ENCODE assay signal across 7 cellular contexts in genomic region chr2:87554678-87555077, GRCh38.
DNase-seq lines count a peak whose midpoint lies in the region; ATAC-seq, FAIRE-seq and TF ChIP-seq lines count a peak whose summit lies in the region.
"Not testable (repeated sequence)": the region's sequence is repeated elsewhere in the genome, so short reads cannot be mapped to it uniquely, and the experiment has no call there.

No MANE protein-coding gene starts in this region.

- not testable (repeated sequence) for H3K27ac ChIP-seq in Panc1 (ENCODE audit: low read length); K562 (ENCODE audit: extremely low read depth, low read depth, low read length)

- in situ Hi-C loops in Panc1 (cut with HindIII; ENCODE audit: low pct_unique_long_range_greater_than_20kb, low sequenced_read_pairs); K562 (cut with MboI): not testable (repeated sequence)

- not testable (repeated sequence) for H3K4me2 ChIP-seq in K562 (ENCODE audit: insufficient read depth, low read length)

- not testable (repeated sequence) for H3K9me3 Mint-ChIP-seq in activated CD8-positive, alpha-beta T cell treated with anti-CD3 and anti-CD28 coated beads for 36 hours; activated T-helper 17 cell treated with anti-CD3 and anti-CD28 coated beads, Interleukin-2, amount 50 U/mL, for 72 hours; stimulated activated memory B cell treated with anti-CD40 and anti-IgM and Interleukin-4, amounts not matched to agents 10 μg/mL and 1 μg/mL and 100 μg/mL, for 72 hours; stimulated activated naive CD8-positive, alpha-beta T cell treated with anti-CD3 and anti-CD28 coated beads, Interleukin-15, amount 100 ng/mL, for 72 hours

- H3K4me3 ChIP-seq in Panc1 (ENCODE audit: low read depth in 2 of 2, low read length in 2 of 2); K562: not testable (repeated sequence)

- not testable (repeated sequence) for H4K20me1 ChIP-seq in K562 (replicated peaks; ENCODE audit: control insufficient read depth, insufficient read depth, low read length)

- not testable (repeated sequence) for H3K9me1 ChIP-seq in K562 (ENCODE audit: control insufficient read depth, insufficient read depth, low read length)

- WGBS in K562 (ENCODE audit: insufficient coverage, low coverage, missing lambda C conversion rate), result no CpG with 5 or more reads among the region's 4 CpGs

- H3K36me3 Mint-ChIP-seq in activated CD8-positive, alpha-beta T cell treated with anti-CD3 and anti-CD28 coated beads for 36 hours (ENCODE audit: low read depth); activated T-helper 17 cell treated with anti-CD3 and anti-CD28 coated beads, Interleukin-2, amount 50 U/mL, for 72 hours (ENCODE audit: low read depth); stimulated activated memory B cell treated with anti-CD40 and anti-IgM and Interleukin-4, amounts not matched to agents 10 μg/mL and 1 μg/mL and 100 μg/mL, for 72 hours: not testable (repeated sequence)

- H2AFZ ChIP-seq in K562 (ENCODE audit: low read depth, low read length), result not testable (repeated sequence)

- TF ChIP-seq POLR2A in K562 (conservative IDR thresholded peaks at IDR 0.05), result not testable (repeated sequence)

- TF ChIP-seq CTCF in Panc1 (IDR thresholded peaks at IDR 0.05); activated CD8-positive, alpha-beta T cell treated with anti-CD3 and anti-CD28 coated beads for 36 hours (IDR thresholded peaks at IDR 0.05); K562 (IDR thresholded peaks at IDR 0.05 in 2 of 3, conservative IDR thresholded peaks at IDR 0.05 in 1 of 3; ENCODE audit: insufficient read depth in 2 of 3, low read depth in 1 of 3, low read length in 3 of 3): not testable (repeated sequence)

- not testable (repeated sequence) for H3K27ac Mint-ChIP-seq in activated CD8-positive, alpha-beta T cell treated with anti-CD3 and anti-CD28 coated beads for 36 hours; activated T-helper 17 cell treated with anti-CD3 and anti-CD28 coated beads, Interleukin-2, amount 50 U/mL, for 72 hours; stimulated activated memory B cell treated with anti-CD40 and anti-IgM and Interleukin-4, amounts not matched to agents 10 μg/mL and 1 μg/mL and 100 μg/mL, for 72 hours; stimulated activated naive CD8-positive, alpha-beta T cell treated with anti-CD3 and anti-CD28 coated beads, Interleukin-15, amount 100 ng/mL, for 72 hours

- POLR2A ChIA-PET in Panc1 (lab: Charles Lee); activated CD8-positive, alpha-beta T cell treated with anti-CD3 and anti-CD28 coated beads for 36 hours (lab: Charles Lee); K562 (lab: Yijun Ruan, JAX): not testable (repeated sequence)

- not testable (repeated sequence) for H3K27me3 Mint-ChIP-seq in activated CD8-positive, alpha-beta T cell treated with anti-CD3 and anti-CD28 coated beads for 36 hours; activated T-helper 17 cell treated with anti-CD3 and anti-CD28 coated beads, Interleukin-2, amount 50 U/mL, for 72 hours; stimulated activated memory B cell treated with anti-CD40 and anti-IgM and Interleukin-4, amounts not matched to agents 10 μg/mL and 1 μg/mL and 100 μg/mL, for 72 hours; stimulated activated naive CD8-positive, alpha-beta T cell treated with anti-CD3 and anti-CD28 coated beads, Interleukin-15, amount 100 ng/mL, for 72 hours

- not testable (repeated sequence) for H3K9me3 ChIP-seq in Panc1 (ENCODE audit: control insufficient read depth, insufficient read depth, low read depth, low read length); K562 (replicated peaks; ENCODE audit: control insufficient read depth, insufficient read depth, low read depth, low read length)

- H3K36me3 ChIP-seq in Panc1 (ENCODE audit: control insufficient read depth, insufficient read depth, low read length); K562 (ENCODE audit: control insufficient read depth, insufficient read depth, low read length): not testable (repeated sequence)

- CTCF ChIA-PET in Panc1 (lab: Charles Lee); activated CD8-positive, alpha-beta T cell treated with anti-CD3 and anti-CD28 coated beads for 36 hours (lab: Charles Lee); K562 (lab: Yijun Ruan, JAX; ENCODE audit: low intra/inter-chr PET ratio): not testable (repeated sequence)

- not testable (repeated sequence) for BruUV-seq in Panc1 (replicated peaks; lab: Mats Ljungman, UMichigan); K562 (replicated peaks; lab: Mats Ljungman, UMichigan)

- H3K4me1 ChIP-seq in Panc1 (ENCODE audit: control insufficient read depth, insufficient read depth, low read length); K562 (replicated peaks in 1 of 2; ENCODE audit: control insufficient read depth in 2 of 2, insufficient read depth in 2 of 2, low read length in 2 of 2): not testable (repeated sequence)

- TF ChIP-seq RAD21 in K562 (CRISPR knock-in tag; conservative IDR thresholded peaks at IDR 0.05 in 1 of 2, IDR thresholded peaks at IDR 0.05 in 1 of 2), result not testable (repeated sequence)

- H3K79me2 ChIP-seq in K562 (ENCODE audit: control insufficient read depth, insufficient read depth, low read length), result not testable (repeated sequence)

- H3K9ac ChIP-seq in K562 (ENCODE audit: insufficient read depth in 1 of 2, low read depth in 2 of 2, low read length in 2 of 2), result not testable (repeated sequence)

- TF ChIP-seq EP300 in K562 (IDR thresholded peaks at IDR 0.05; ENCODE audit: low read length), result not testable (repeated sequence)

- peak; percentile 65 for FAIRE-seq in K562 (lab: Jason Lieb, UNC)

- not testable (repeated sequence) for DNase-seq in Panc1 (ENCODE audit: low read depth, low spot score); activated CD8-positive, alpha-beta T cell treated with anti-CD3 and anti-CD28 coated beads for 36 hours; K562 (ENCODE audit: extremely low read depth in 1 of 4, low spot score in 3 of 4); stimulated activated naive CD8-positive, alpha-beta T cell treated with anti-CD3 and anti-CD28 coated beads, Interleukin-15, amount 100 ng/mL, for 72 hours

- peak; percentile 52; the same call in 1 of the 2 replicates for ATAC-seq in Panc1
- ATAC-seq in activated CD4-positive, CD25-positive, alpha-beta regulatory T cell treated with anti-CD3 and anti-CD28 coated beads, Interleukin-2, amount 50 U/mL, for 24 hours, result peak; percentile 67 to 72
- peak; percentile 73 for ATAC-seq in activated CD8-positive, alpha-beta T cell treated with anti-CD3 and anti-CD28 coated beads for 36 hours
- ATAC-seq in activated T-helper 17 cell treated with anti-CD3 and anti-CD28 coated beads, Interleukin-2, amount 50 U/mL, for 72 hours (replicated peaks), result peak; percentile 82
- ATAC-seq in K562, result peak; percentile 21; the same call in 1 of the 3 replicates
- peak; percentile 63 for ATAC-seq in stimulated activated memory B cell treated with anti-CD40 and anti-IgM and Interleukin-4, amounts not matched to agents 10 μg/mL and 1 μg/mL and 100 μg/mL, for 72 hours
- peak; percentile 83 for ATAC-seq in stimulated activated naive CD8-positive, alpha-beta T cell treated with anti-CD3 and anti-CD28 coated beads, Interleukin-15, amount 100 ng/mL, for 72 hours

- not testable (repeated sequence) for H3K27me3 ChIP-seq in Panc1 (ENCODE audit: control insufficient read depth, insufficient read depth, low read length); K562 (ENCODE audit: control insufficient read depth in 2 of 2, insufficient read depth in 2 of 2, low read length in 2 of 2)

- not testable (repeated sequence) for H3K4me3 Mint-ChIP-seq in activated CD8-positive, alpha-beta T cell treated with anti-CD3 and anti-CD28 coated beads for 36 hours; activated T-helper 17 cell treated with anti-CD3 and anti-CD28 coated beads, Interleukin-2, amount 50 U/mL, for 72 hours; stimulated activated memory B cell treated with anti-CD40 and anti-IgM and Interleukin-4, amounts not matched to agents 10 μg/mL and 1 μg/mL and 100 μg/mL, for 72 hours; stimulated activated naive CD8-positive, alpha-beta T cell treated with anti-CD3 and anti-CD28 coated beads, Interleukin-15, amount 100 ng/mL, for 72 hours

- H3K4me1 Mint-ChIP-seq in activated CD8-positive, alpha-beta T cell treated with anti-CD3 and anti-CD28 coated beads for 36 hours (ENCODE audit: low read depth), result peaks cover 11% of the 10 kb centered on the region
- H3K4me1 Mint-ChIP-seq in activated T-helper 17 cell treated with anti-CD3 and anti-CD28 coated beads, Interleukin-2, amount 50 U/mL, for 72 hours; stimulated activated memory B cell treated with anti-CD40 and anti-IgM and Interleukin-4, amounts not matched to agents 10 μg/mL and 1 μg/mL and 100 μg/mL, for 72 hours: not testable (repeated sequence)
- peaks cover 12% of the 10 kb centered on the region for H3K4me1 Mint-ChIP-seq in stimulated activated naive CD8-positive, alpha-beta T cell treated with anti-CD3 and anti-CD28 coated beads, Interleukin-15, amount 100 ng/mL, for 72 hours

- intact Hi-C loops in Panc1 (cut with micrococcal nuclease; ENCODE audit: unreplicated experiment); activated CD8-positive, alpha-beta T cell treated with anti-CD3 and anti-CD28 coated beads for 36 hours (cut with micrococcal nuclease); K562 (cut with micrococcal nuclease): not testable (repeated sequence)

Comparison
In these comparisons a context has a peak if more than half of its experiments do, and no peak if none do; other contexts are left out.
1. ATAC-seq: peak in every context shown above with its lines; median percentile 83 in stimulated activated naive CD8-positive, alpha-beta T cell treated with anti-CD3 and anti-CD28 coated beads, Interleukin-15, amount 100 ng/mL, for 72 hours; 82 in activated T-helper 17 cell treated with anti-CD3 and anti-CD28 coated beads, Interleukin-2, amount 50 U/mL, for 72 hours; 73 in activated CD8-positive, alpha-beta T cell treated with anti-CD3 and anti-CD28 coated beads for 36 hours; 70 in activated CD4-positive, CD25-positive, alpha-beta regulatory T cell treated with anti-CD3 and anti-CD28 coated beads, Interleukin-2, amount 50 U/mL, for 24 hours; 63 in stimulated activated memory B cell treated with anti-CD40 and anti-IgM and Interleukin-4, amounts not matched to agents 10 μg/mL and 1 μg/mL and 100 μg/mL, for 72 hours; 52 in Panc1; 21 in K562.